12 cellular contexts compared by ENCODE assay signal in the genomic region with DNA sequence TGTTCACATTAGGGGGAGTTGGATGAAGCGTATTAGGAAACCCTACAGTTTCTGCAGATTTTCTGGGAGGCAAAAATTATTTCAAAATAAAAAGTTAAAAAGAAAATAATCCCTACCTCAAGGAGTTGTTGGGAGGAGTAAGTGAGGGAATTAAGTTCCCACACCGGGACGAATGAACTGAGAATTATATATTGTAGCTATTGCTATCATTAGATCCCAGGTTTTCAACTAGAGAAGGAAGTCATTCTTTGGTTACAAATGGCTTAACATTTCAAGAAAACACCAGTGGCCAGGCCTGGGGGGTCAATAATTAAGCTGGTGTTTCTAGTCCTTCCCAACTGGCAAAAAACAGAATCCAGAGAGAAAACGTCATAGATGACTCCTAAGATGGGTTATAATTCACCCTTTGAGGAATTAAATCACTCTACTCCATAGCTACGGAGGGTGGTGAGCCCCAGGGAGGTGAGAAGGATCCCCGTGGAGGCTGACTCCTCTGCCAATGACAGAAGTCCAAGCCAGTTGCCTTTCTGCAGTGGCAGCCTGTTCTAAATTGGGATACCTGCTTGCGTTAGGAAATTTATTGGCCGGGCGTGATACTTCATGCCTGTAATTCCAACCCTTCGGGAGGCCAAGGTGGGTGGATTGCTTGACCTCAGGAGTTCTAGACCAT. TPM values are rescaled to one million over a fixed set of nuclear protein-coding genes. Genes with fewer than 3 reads are reported as not detected.
A peak's percentile ranks its signal among the peaks of the same experiment; 100 is the strongest.
DNase-seq lines count a peak whose midpoint lies in the region; ATAC-seq and TF ChIP-seq lines count a peak whose summit lies in the region.
"Had no signal": no experiment of that assay in that cellular context is flagged by ENCODE, and none has a peak within 500 bp of the region (broad histone marks: within the 10 kb centered on the region; RNA-seq: fewer than 3 reads in every experiment).

No MANE protein-coding gene starts in this region.

- H3K36me3 Mint-ChIP-seq in MCF 10A (ENCODE audit: insufficient read depth, unreplicated experiment) = peaks cover 41% of the 10 kb centered on the region

- H3K27ac ChIP-seq in liver (ENCODE audit: low read depth in 1 of 2, low read length in 2 of 2) (peak overlapping the region; percentile 61 to 92), uterus (peak overlapping the region; percentile 12 to 78)
- H3K27ac ChIP-seq: BLaER1 treated with 17β-estradiol and CSF1 and Interleukin-3, amounts not matched to agents 10 nM and 100 nM; lower lobe of right lung had no signal

- TF ChIP-seq POLR2A in uterus (IDR thresholded peaks at IDR 0.05) = no peak

- peak; percentile 14 for ATAC-seq in Right ventricle myocardium inferior
- no peak for ATAC-seq in HG02642 (IDR thresholded peaks at IDR 0.05; ENCODE audit: poor library complexity, unreplicated experiment)
- no peak for ATAC-seq in HG02870 (IDR thresholded peaks at IDR 0.05; ENCODE audit: unreplicated experiment)

- H3K9me3 ChIP-seq in liver (ENCODE audit: control insufficient read depth in 4 of 4, low read length in 3 of 4) (no peaks in the 10 kb centered on the region), uterus (no peaks in the 10 kb centered on the region)
- H3K9me3 ChIP-seq: BLaER1 treated with 17β-estradiol and CSF1 and Interleukin-3, amounts not matched to agents 10 nM and 100 nM; lower lobe of right lung had no signal

- no TSS peak for BruUV-seq in MCF 10A (replicated peaks; lab: Mats Ljungman, UMichigan)

- no peak overlapping the region for H3K27ac Mint-ChIP-seq in MCF 10A (ENCODE audit: low read depth, unreplicated experiment)

- H3K9me3 Mint-ChIP-seq in MCF 10A (ENCODE audit: unreplicated experiment) = no peaks in the 10 kb centered on the region
- H3K9me3 Mint-ChIP-seq: stimulated activated memory B cell treated with anti-CD40 and anti-IgM and Interleukin-4, amounts not matched to agents 10 μg/mL and 1 μg/mL and 100 μg/mL, for 72 hours had no signal

- no peaks in the 10 kb centered on the region for H3K27me3 Mint-ChIP-seq in MCF 10A (ENCODE audit: insufficient read depth, unreplicated experiment)
- H3K27me3 Mint-ChIP-seq: stimulated activated memory B cell treated with anti-CD40 and anti-IgM and Interleukin-4, amounts not matched to agents 10 μg/mL and 1 μg/mL and 100 μg/mL, for 72 hours had no signal

- no peaks in the 10 kb centered on the region for H3K27me3 ChIP-seq in liver (ENCODE audit: control insufficient read depth in 4 of 4, insufficient read depth in 4 of 4, low read length in 3 of 4)
- H3K27me3 ChIP-seq in uterus = no peaks in the 10 kb centered on the region
- H3K27me3 ChIP-seq: BLaER1 treated with 17β-estradiol and CSF1 and Interleukin-3, amounts not matched to agents 10 nM and 100 nM had no signal

- H3K36me3 ChIP-seq in liver (ENCODE audit: control insufficient read depth in 4 of 4, insufficient read depth in 3 of 4, low read depth in 1 of 4, low read length in 3 of 4) (peaks cover 6 to 19% (median 13%) of the 10 kb centered on the region in 4 donors), uterus (no peaks in the 10 kb centered on the region)

- TF ChIP-seq RAD21 in liver (IDR thresholded peaks at IDR 0.05) = no peak

- DNase-seq in Right ventricle myocardium inferior (ENCODE audit: missing footprints) (no peak), cardiac septum (ENCODE audit: low spot score) (no peak), MCF 10A (ENCODE audit: unreplicated experiment) (no peak), uterus (no peak), SKM-1 treated with dmso at 0.1 percent for 144 hours (lab: John Stamatoyannopoulos, UW; ENCODE audit: unreplicated experiment) (no peak)
- DNase-seq: activated CD4-positive, CD25-positive, alpha-beta regulatory T cell treated with anti-CD3 and anti-CD28 coated beads, Interleukin-2, amount 50 U/mL, for 72 hours; lower lobe of right lung had no signal

- H3K4me3 ChIP-seq in liver (ENCODE audit: low read depth in 1 of 3, low read length in 3 of 3) (no peak overlapping the region), uterus (no peak overlapping the region)

- no peak overlapping the region for H3K9ac ChIP-seq in liver (ENCODE audit: low read depth in 1 of 2, low read length in 2 of 2)
- H3K9ac ChIP-seq: BLaER1 treated with 17β-estradiol and CSF1 and Interleukin-3, amounts not matched to agents 10 nM and 100 nM had no signal

- WGBS in liver = 73% methylated on average over 10 of the region's 10 CpGs

- POLR2A ChIA-PET in MCF 10A (lab: Yijun Ruan, JAX) = interaction anchor here (1.0 to 2.6 kb wide), 3 partner anchors 8 to 53 kb away, joined by 3 to 26 read pairs (median 5); partner anchors contain the start of gene DPP9

- TF ChIP-seq CTCF in MCF 10A (IDR thresholded peaks at IDR 0.05; ENCODE audit: unreplicated experiment) (no peak), liver (IDR thresholded peaks at IDR 0.05; ENCODE audit: low read depth, low read length, missing input control) (no peak), uterus (IDR thresholded peaks at IDR 0.05) (no peak)

- H3K4me3 Mint-ChIP-seq in MCF 10A (ENCODE audit: unreplicated experiment) = peak overlapping the region; percentile 86

- peaks cover 5 to 27% (median 19%) of the 10 kb centered on the region in 4 donors for H3K4me1 ChIP-seq in liver (ENCODE audit: control insufficient read depth in 4 of 4, insufficient read depth in 4 of 4, low read length in 3 of 4)
- H3K4me1 ChIP-seq in uterus = peaks cover 0 to 3% of the 10 kb centered on the region in 2 donors

- CTCF ChIA-PET in MCF 10A (lab: Yijun Ruan, JAX) = interaction anchor here (0.5 to 0.6 kb wide), 2 partner anchors 15 to 25 kb away, joined by 3 to 4 read pairs; no protein-coding TSS in a partner anchor

- no peaks in the 10 kb centered on the region for H3K4me1 Mint-ChIP-seq in MCF 10A (ENCODE audit: insufficient read depth, unreplicated experiment)

- intact Hi-C loops in Right ventricle myocardium inferior (cut with DNase I) (loop anchor here (1.0 to 5.0 kb wide), 2 partner anchors 36 to 52 kb away; partner anchors contain the start of gene DPP9), cardiac septum (cut with DNase I) (no loop called here), MCF 10A (cut with micrococcal nuclease) (no loop called here), uterus (cut with DNase I; ENCODE audit: low total_unique reads) (no loop called here)

TF ChIP-seq in liver, 16 proteins besides CTCF, POLR2A, EP300 and RAD21:
- TF ChIP-seq TAF1 (conservative IDR thresholded peaks at IDR 0.05) (no peak), SP1 (IDR thresholded peaks at IDR 0.05) (no peak), ATF3 (IDR thresholded peaks at IDR 0.05) (no peak)
- TF ChIP-seq, protein P1, sequence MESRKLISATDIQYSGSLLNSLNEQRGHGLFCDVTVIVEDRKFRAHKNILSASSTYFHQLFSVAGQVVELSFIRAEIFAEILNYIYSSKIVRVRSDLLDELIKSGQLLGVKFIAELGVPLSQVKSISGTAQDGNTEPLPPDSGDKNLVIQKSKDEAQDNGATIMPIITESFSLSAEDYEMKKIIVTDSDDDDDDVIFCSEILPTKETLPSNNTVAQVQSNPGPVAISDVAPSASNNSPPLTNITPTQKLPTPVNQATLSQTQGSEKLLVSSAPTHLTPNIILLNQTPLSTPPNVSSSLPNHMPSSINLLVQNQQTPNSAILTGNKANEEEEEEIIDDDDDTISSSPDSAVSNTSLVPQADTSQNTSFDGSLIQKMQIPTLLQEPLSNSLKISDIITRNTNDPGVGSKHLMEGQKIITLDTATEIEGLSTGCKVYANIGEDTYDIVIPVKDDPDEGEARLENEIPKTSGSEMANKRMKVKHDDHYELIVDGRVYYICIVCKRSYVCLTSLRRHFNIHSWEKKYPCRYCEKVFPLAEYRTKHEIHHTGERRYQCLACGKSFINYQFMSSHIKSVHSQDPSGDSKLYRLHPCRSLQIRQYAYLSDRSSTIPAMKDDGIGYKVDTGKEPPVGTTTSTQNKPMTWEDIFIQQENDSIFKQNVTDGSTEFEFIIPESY (IDR thresholded peaks at IDR 0.05) = no peak

RNA-seq across cellular contexts. Expression of gene MYDGF, which starts 1.2 kb away (rescaled TPM):
- total RNA-seq in Right ventricle myocardium inferior = 29.8 TPM
- 37.1 TPM for total RNA-seq in cardiac septum
- total RNA-seq in MCF 10A (2022) = 188 and 231 TPM in 2 replicates
- total RNA-seq in liver = 10 to 100 TPM; 85.1 to 88.9 TPM
- 100 to 1,000 TPM; 198 to 222 TPM for polyA plus RNA-seq in liver
- total RNA-seq in uterus = 10 to 100 TPM; 21.8 to 63.5 (median 44.4) TPM

RNA-seq across cellular contexts. Expression of gene TNFAIP8L1, which starts 32.0 kb away (rescaled TPM):
- 4.4 TPM for total RNA-seq in Right ventricle myocardium inferior
- 3.6 TPM for total RNA-seq in cardiac septum
- total RNA-seq in MCF 10A (2022) = 2.7 and 3.6 TPM in 2 replicates
- 10 to 100 TPM; 15.6 to 29.0 TPM for total RNA-seq in liver
- polyA plus RNA-seq in liver = 10 to 100 TPM; 19.1 to 21.2 TPM
- total RNA-seq in uterus = 10 to 100 TPM in 1 of 4 donors, 1 to 10 TPM in 2, under 1 TPM in 1; 0.77 to 20.6 (median 9.1) TPM

RNA-seq across cellular contexts. Expression of gene DPP9, which starts 52.3 kb away (rescaled TPM):
- 52.7 TPM for total RNA-seq in Right ventricle myocardium inferior
- total RNA-seq in cardiac septum = 39.0 TPM
- 90.6 and 100 TPM in 2 replicates for total RNA-seq in MCF 10A (2022)
- total RNA-seq in liver = 10 to 100 TPM; 27.3 to 74.5 TPM
- polyA plus RNA-seq in liver = 10 to 100 TPM; 20.5 to 53.4 TPM
- 100 to 1,000 TPM in 1 of 4 donors, 10 to 100 TPM in 3; 17.8 to 194 (median 48.5) TPM for total RNA-seq in uterus
